In the genomic region with DNA sequence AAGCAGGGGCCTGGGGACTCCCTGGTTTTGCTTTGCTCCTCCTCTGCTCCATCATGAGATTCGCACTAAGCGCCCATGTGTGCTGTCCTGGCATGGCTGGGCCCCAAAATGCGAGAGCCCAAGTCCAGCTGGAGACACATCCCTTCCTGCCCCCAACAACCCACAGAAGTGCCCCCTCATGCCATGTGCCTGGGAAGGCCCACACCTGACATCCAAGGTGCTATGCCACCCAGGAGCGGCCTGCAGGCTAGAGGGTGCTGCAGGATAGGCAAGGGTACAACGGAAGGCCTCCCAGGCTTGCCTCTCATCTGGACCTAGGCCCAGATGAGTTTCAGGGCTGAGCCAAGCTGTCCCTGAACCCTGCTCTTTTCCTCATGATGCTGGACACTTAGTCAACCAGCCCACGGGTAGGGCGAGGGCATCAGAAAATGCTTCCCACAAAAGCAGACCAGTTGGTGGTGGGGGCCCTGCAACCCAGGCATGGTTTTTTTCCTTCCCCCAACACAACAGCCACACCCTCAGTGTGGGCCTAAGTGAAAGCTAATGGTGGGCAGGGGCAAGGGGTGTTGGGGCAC, we compare ENCODE assay signal across 28 cellular contexts. TPM values are rescaled to one million over a fixed set of nuclear protein-coding genes. Genes with fewer than 3 reads are reported as not detected.
A peak's percentile ranks its signal among the peaks of the same experiment; 100 is the strongest.
DNase-seq lines count a peak whose midpoint lies in the region; ATAC-seq and TF ChIP-seq lines count a peak whose summit lies in the region.
"Had no signal": no experiment of that assay in that cellular context is flagged by ENCODE, and none has a peak within 500 bp of the region (broad histone marks: within the 10 kb centered on the region; RNA-seq: fewer than 3 reads in every experiment).

No MANE protein-coding gene starts in this region.

- no peak overlapping the region for H3K4me2 ChIP-seq in mammary epithelial cell (ENCODE audit: insufficient read depth, low read depth, low read length)

- no peak overlapping the region for H3K4me3 ChIP-seq in right atrium auricular region
- H3K4me3 ChIP-seq in Panc1 (ENCODE audit: low read depth in 2 of 2, low read length in 2 of 2) = no peak overlapping the region
- H3K4me3 ChIP-seq in mucosa of descending colon = no peak overlapping the region
- H3K4me3 ChIP-seq in spleen = no peak overlapping the region
- no peak overlapping the region for H3K4me3 ChIP-seq in mammary epithelial cell (replicated peaks in 1 of 3; ENCODE audit: insufficient read depth in 1 of 3, low read depth in 2 of 3, low read length in 3 of 3)
- H3K4me3 ChIP-seq: BLaER1 treated with 17β-estradiol and CSF1 and Interleukin-3, amounts not matched to agents 10 nM and 100 nM; ovary; SK-N-MC; uterus had no signal

- H3K27ac ChIP-seq in right atrium auricular region (no peak overlapping the region), Panc1 (ENCODE audit: low read length) (peak overlapping the region; percentile 65), spleen (no peak overlapping the region), mammary epithelial cell (ENCODE audit: insufficient read depth, low read depth, low read length) (no peak overlapping the region)
- H3K27ac ChIP-seq: ovary, SK-N-MC, uterus had no signal

- intact Hi-C loops in cardiac septum (cut with DNase I) (no loop called here), Panc1 (cut with micrococcal nuclease; ENCODE audit: unreplicated experiment) (no loop called here), mucosa of descending colon (cut with DNase I, micrococcal nuclease) (no loop called here), spleen (cut with DNase I; ENCODE audit: low total_unique reads) (no loop called here), mammary epithelial cell (cut with micrococcal nuclease) (no loop called here)

- dilution Hi-C loops in mammary epithelial cell (cut with HindIII; ENCODE audit: low sequenced_read_pairs) = no loop called here

- H3K4me1 ChIP-seq in right atrium auricular region (peaks cover 0 to 31% of the 10 kb centered on the region in 2 donors), Panc1 (ENCODE audit: control insufficient read depth, insufficient read depth, low read length) (peaks cover 71% of the 10 kb centered on the region), mucosa of descending colon (ENCODE audit: low read depth) (no peaks in the 10 kb centered on the region), spleen (peaks cover 0 to 56% (median 32%) of the 10 kb centered on the region in 6 donors), mammary epithelial cell (ENCODE audit: insufficient read depth, low read length) (peaks cover 53% of the 10 kb centered on the region)

- POLR2A ChIA-PET in Panc1 (lab: Charles Lee) = no interaction called here

- H3K36me3 ChIP-seq in right atrium auricular region = no peaks in the 10 kb centered on the region
- no peaks in the 10 kb centered on the region for H3K36me3 ChIP-seq in Panc1 (ENCODE audit: control insufficient read depth, insufficient read depth, low read length)
- H3K36me3 ChIP-seq in mucosa of descending colon (ENCODE audit: low read depth) = no peaks in the 10 kb centered on the region
- H3K36me3 ChIP-seq in spleen = no peaks in the 10 kb centered on the region
- no peaks in the 10 kb centered on the region for H3K36me3 ChIP-seq in mammary epithelial cell (ENCODE audit: insufficient read depth, low read length)
- H3K36me3 ChIP-seq: BLaER1 treated with 17β-estradiol and CSF1 and Interleukin-3, amounts not matched to agents 10 nM and 100 nM; ovary; uterus had no signal

- no peaks in the 10 kb centered on the region for H3K79me2 ChIP-seq in mammary epithelial cell (ENCODE audit: insufficient read depth, low read length)

- in situ Hi-C loops in Panc1 (cut with HindIII; ENCODE audit: low pct_unique_long_range_greater_than_20kb, low sequenced_read_pairs) (no loop called here), GM13977 (cut with MboI; ENCODE audit: low pct_unique_long_range_greater_than_20kb, low sequenced_read_pairs, unreplicated experiment) (no loop called here), mammary epithelial cell (cut with MboI; ENCODE audit: low sequenced_read_pairs in 2 of 2) (loop anchor here in 1 of 2 donors (5.0 kb wide), 1 partner anchor 33 kb away; no protein-coding TSS in a partner anchor)

- no peaks in the 10 kb centered on the region for H4K20me1 ChIP-seq in mammary epithelial cell (ENCODE audit: insufficient read depth, low read length)
- H4K20me1 ChIP-seq: BLaER1 treated with 17β-estradiol and CSF1 and Interleukin-3, amounts not matched to agents 10 nM and 100 nM had no signal

- H2AFZ ChIP-seq in mammary epithelial cell (ENCODE audit: low read depth, low read length) = no peak overlapping the region

- H3K9me3 ChIP-seq in right atrium auricular region (no peaks in the 10 kb centered on the region), Panc1 (ENCODE audit: control insufficient read depth, insufficient read depth, low read depth, low read length) (no peaks in the 10 kb centered on the region), mucosa of descending colon (no peaks in the 10 kb centered on the region), spleen (no peaks in the 10 kb centered on the region), mammary epithelial cell (replicated peaks; ENCODE audit: insufficient read depth, low read length) (no peaks in the 10 kb centered on the region)
- H3K9me3 ChIP-seq: BLaER1 treated with 17β-estradiol and CSF1 and Interleukin-3, amounts not matched to agents 10 nM and 100 nM; Caco-2; ovary; uterus had no signal

- no peak for TF ChIP-seq POLR2A in spleen (IDR thresholded peaks at IDR 0.05)

- H3K9ac ChIP-seq in mammary epithelial cell (ENCODE audit: insufficient read depth, low read length) = no peak overlapping the region

- no TSS peak for BruUV-seq in Panc1 (replicated peaks; lab: Mats Ljungman, UMichigan)
- no TSS peak for BruUV-seq in mammary epithelial cell (replicated peaks; lab: Mats Ljungman, UMichigan)

- CTCF ChIA-PET in Panc1 (lab: Charles Lee) (no interaction called here), mammary epithelial cell (lab: Charles Lee; ENCODE audit: low non-redundant PET) (no interaction called here)

- ATAC-seq in Panc1 (no peak), mucosa of descending colon (no peak)
- ATAC-seq: naive thymus-derived CD4-positive, alpha-beta T cell had no signal

- DNase-seq in cardiac septum (ENCODE audit: low spot score) = peak; percentile 46
- DNase-seq in right atrium auricular region (ENCODE audit: low spot score) = no peak
- DNase-seq in Panc1 (ENCODE audit: low read depth, low spot score) = no peak
- peak in 2 of 3 donors; percentile 15 to 22 for DNase-seq in mucosa of descending colon
- DNase-seq in spleen = peak; percentile 36
- no peak for DNase-seq in GM13977 (ENCODE audit: low spot score)
- no peak for DNase-seq in NCI-H446 (lab: John Stamatoyannopoulos, UW)
- no peak for DNase-seq in mammary epithelial cell
- DNase-seq: activated CD4-positive, alpha-beta T cell treated with anti-CD3 and anti-CD28 coated beads for 4 hours; activated naive CD4-positive, alpha-beta T cell treated with anti-CD3 and anti-CD28 coated beads, Interleukin-2, amount 10 ng/mL, durations not matched to agents 7 days and 5 days; activated T-cell treated with anti-CD3 and anti-CD28 coated beads, Interleukin-2, amount 50 U/mL, for 24 hours; Caco-2; dermis blood vessel endothelial cell; DMS79; Kasumi-1; kidney glomerular epithelial cell; MV-4-11; naive thymus-derived CD4-positive, alpha-beta T cell; NCI-H510A treated with DMSO at 0.1 percent for 48 hours; stimulated activated CD4-positive, alpha-beta T cell treated with anti-CD3 and anti-CD28 coated beads, Interleukin-1b, Interleukin-23, amount 100 ng/mL, for 48 hours had no signal

- TF ChIP-seq CTCF in right atrium auricular region (IDR thresholded peaks at IDR 0.05) = no peak
- no peak for TF ChIP-seq CTCF in Panc1 (IDR thresholded peaks at IDR 0.05)
- no peak for TF ChIP-seq CTCF in mucosa of descending colon (IDR thresholded peaks at IDR 0.05)
- TF ChIP-seq CTCF in spleen (IDR thresholded peaks at IDR 0.05 in 8 of 11, conservative IDR thresholded peaks at IDR 0.05 in 3 of 11) = no peak
- no peak for TF ChIP-seq CTCF in GM13977 (IDR thresholded peaks at IDR 0.05; ENCODE audit: extremely low read depth, insufficient read depth, missing control alignments)
- TF ChIP-seq CTCF in mammary epithelial cell (conservative IDR thresholded peaks at IDR 0.05 in 1 of 2, IDR thresholded peaks at IDR 0.05 in 1 of 2; ENCODE audit: extremely low read depth in 1 of 2, insufficient read depth in 1 of 2, low read depth in 1 of 2, low read length in 2 of 2) = no peak

- H3K27me3 ChIP-seq in right atrium auricular region (peaks cover 0 to 4% of the 10 kb centered on the region in 2 donors), Panc1 (ENCODE audit: control insufficient read depth, insufficient read depth, low read length) (no peaks in the 10 kb centered on the region), spleen (replicated peaks in 1 of 7) (peaks cover 0 to 39% (median 0%) of the 10 kb centered on the region in 7 donors), mammary epithelial cell (ENCODE audit: insufficient read depth, low read length) (no peaks in the 10 kb centered on the region)
- H3K27me3 ChIP-seq: BLaER1 treated with 17β-estradiol and CSF1 and Interleukin-3, amounts not matched to agents 10 nM and 100 nM; ovary; uterus had no signal

- 78 to 94% (median 84%) methylated on average over 3 to 7 of the region's 7 CpGs for WGBS in spleen, 5 donors
- WGBS in mammary epithelial cell (ENCODE audit: low coverage, missing lambda C conversion rate) = 96% methylated on average over 5 of the region's 7 CpGs

RNA-seq across cellular contexts. Expression of gene KRT80, which starts 13.2 kb away (rescaled TPM):
- total RNA-seq in cardiac septum = 1.2 TPM
- 1 to 10 TPM in 1 of 2 donors, under 1 TPM in 1; 0.30 to 1.5 TPM for total RNA-seq in right atrium auricular region
- 51.5 TPM for total RNA-seq in Panc1 (2021; ENCODE audit: unreplicated experiment)
- 30.3 TPM for polyA plus RNA-seq in Panc1 (2012; ENCODE audit: insufficient read length)
- under 1 TPM in 1 of 3 donors, not detected in 2; 0.06 TPM for total RNA-seq in mucosa of descending colon
- total RNA-seq in spleen = under 1 TPM in 2 of 7 donors, not detected in 5; 0.17 to 0.37 TPM
- polyA plus RNA-seq in spleen = under 1 TPM in 1 of 3 donors, not detected in 2; 0.03 TPM
- total RNA-seq in mammary epithelial cell = 1 to 10 TPM; 1.8 to 2.7 TPM
- polyA plus RNA-seq in mammary epithelial cell = 1.2 TPM
- polyA minus RNA-seq in mammary epithelial cell = not detected
- total RNA-seq: activated CD8-positive, alpha-beta memory T cell treated with anti-CD3 and anti-CD28 coated beads for 36 hours; subcutaneous adipose tissue; T-helper 2 cell treated with Interferon-gamma antibody and Interleukin-4, amounts not matched to agents 100 ng/mL and 5 ng/mL, for 36 hours had no signal
- polyA plus RNA-seq: naive thymus-derived CD4-positive, alpha-beta T cell had no signal

RNA-seq across cellular contexts. Expression of gene KRT7, which starts 28.0 kb away (rescaled TPM):
- 1.2 TPM for total RNA-seq in cardiac septum
- total RNA-seq in right atrium auricular region = 10 to 100 TPM; 14.7 to 58.4 TPM
- 16.8 TPM for total RNA-seq in Panc1 (2021; ENCODE audit: unreplicated experiment)
- polyA plus RNA-seq in Panc1 (2012; ENCODE audit: insufficient read length) = 19.1 TPM
- 1 to 10 TPM; 1.0 to 6.4 (median 1.7) TPM for total RNA-seq in mucosa of descending colon
- 1 to 10 TPM in 1 of 7 donors, under 1 TPM in 3, not detected in 3; 0.73 to 1.5 (median 0.83) TPM for total RNA-seq in spleen
- 1 to 10 TPM; 1.2 to 1.9 (median 1.6) TPM for polyA plus RNA-seq in spleen
- total RNA-seq in mammary epithelial cell = 1,000 to 10,000 TPM; 2,215 to 3,387 TPM
- polyA plus RNA-seq in mammary epithelial cell = 3,281 TPM
- polyA minus RNA-seq in mammary epithelial cell = 4,390 TPM
- total RNA-seq: skeletal muscle tissue had no signal
- polyA plus RNA-seq: naive thymus-derived CD4-positive, alpha-beta T cell had no signal

Comparison
In these comparisons a context has a peak if more than half of its experiments do, and no peak if none do; other contexts are left out.
1. DNase-seq: peak in cardiac septum (single experiment), mucosa of descending colon (2 of 3) and spleen (single experiment); none in right atrium auricular region (single experiment), Panc1 (single experiment), GM13977 (single experiment), NCI-H446 (0 of 2) and mammary epithelial cell (single experiment).
2. RNA of gene KRT80, which starts 13.2 kb away (total RNA-seq): 51.5 TPM in Panc1 (single experiment); 1.8 to 2.7 TPM in mammary epithelial cell, 0.30 to 1.5 TPM in right atrium auricular region, 1.2 TPM in cardiac septum (single experiment), 0.06 TPM in mucosa of descending colon and 0.17 to 0.37 TPM in spleen; every median in the first group is over 10 times any median in the second.
3. RNA of gene KRT7, which starts 28.0 kb away (total RNA-seq): 2,215 to 3,387 TPM in mammary epithelial cell; 14.7 to 58.4 TPM in right atrium auricular region, 16.8 TPM in Panc1 (single experiment), 1.0 to 6.4 TPM in mucosa of descending colon, 1.2 TPM in cardiac septum (single experiment) and 0.73 to 1.5 TPM in spleen; every median in the first group is over 10 times any median in the second.